In genomic region chr4:42568610-42569207, GRCh38 we compare ENCODE assay signal across 8 cellular contexts.
A peak's percentile ranks its signal among the peaks of the same experiment; 100 is the strongest.
DNase-seq lines count a peak whose midpoint lies in the region; ATAC-seq and TF ChIP-seq lines count a peak whose summit lies in the region.

No MANE protein-coding gene starts in this region.

- peak; percentile 65 to 67 for TF ChIP-seq CTCF in Caco-2 (IDR thresholded peaks at IDR 0.05; ENCODE audit: insufficient read depth in 1 of 2, low read depth in 1 of 2, low read length in 1 of 2, severe bottlenecking in 1 of 2, unreplicated experiment in 1 of 2)
- peak; percentile 84 for TF ChIP-seq CTCF in activated CD8-positive, alpha-beta T cell treated with anti-CD3 and anti-CD28 coated beads for 36 hours (IDR thresholded peaks at IDR 0.05)
- TF ChIP-seq CTCF in endothelial cell (IDR thresholded peaks at IDR 0.05; ENCODE audit: unreplicated experiment) = peak; percentile 75

- H3K36me3 Mint-ChIP-seq in Caco-2 (ENCODE audit: insufficient read depth, unreplicated experiment) = no peaks in the 10 kb centered on the region
- H3K36me3 Mint-ChIP-seq in activated CD8-positive, alpha-beta T cell treated with anti-CD3 and anti-CD28 coated beads for 36 hours (ENCODE audit: low read depth) = peaks cover 3% of the 10 kb centered on the region
- no peaks in the 10 kb centered on the region for H3K36me3 Mint-ChIP-seq in endothelial cell (ENCODE audit: low read depth, unreplicated experiment)
- H3K36me3 Mint-ChIP-seq in stimulated activated effector memory CD8-positive, alpha-beta T cell treated with anti-CD3 and anti-CD28 coated beads, Interleukin-12 subunit alpha, Interleukin-12 subunit beta, amount 100 ng/mL, for 72 hours = peaks cover 73% of the 10 kb centered on the region

- no peak overlapping the region for H3K27ac Mint-ChIP-seq in Caco-2 (ENCODE audit: unreplicated experiment)
- no peak overlapping the region for H3K27ac Mint-ChIP-seq in activated CD8-positive, alpha-beta T cell treated with anti-CD3 and anti-CD28 coated beads for 36 hours
- no peak overlapping the region for H3K27ac Mint-ChIP-seq in endothelial cell (ENCODE audit: unreplicated experiment)
- H3K27ac Mint-ChIP-seq in stimulated activated effector memory CD8-positive, alpha-beta T cell treated with anti-CD3 and anti-CD28 coated beads, Interleukin-12 subunit alpha, Interleukin-12 subunit beta, amount 100 ng/mL, for 72 hours = no peak overlapping the region

- no peaks in the 10 kb centered on the region; the same call in 1 of the 2 replicates for H3K4me1 ChIP-seq in Caco-2

- no peaks in the 10 kb centered on the region for H3K4me1 Mint-ChIP-seq in Caco-2 (ENCODE audit: low read depth, unreplicated experiment)
- H3K4me1 Mint-ChIP-seq in activated CD8-positive, alpha-beta T cell treated with anti-CD3 and anti-CD28 coated beads for 36 hours (ENCODE audit: low read depth) = no peaks in the 10 kb centered on the region
- no peaks in the 10 kb centered on the region for H3K4me1 Mint-ChIP-seq in endothelial cell (ENCODE audit: unreplicated experiment)
- no peaks in the 10 kb centered on the region for H3K4me1 Mint-ChIP-seq in stimulated activated effector memory CD8-positive, alpha-beta T cell treated with anti-CD3 and anti-CD28 coated beads, Interleukin-12 subunit alpha, Interleukin-12 subunit beta, amount 100 ng/mL, for 72 hours

- POLR2A ChIA-PET in Caco-2 (lab: Charles Lee) = no interaction called here
- POLR2A ChIA-PET in activated CD8-positive, alpha-beta T cell treated with anti-CD3 and anti-CD28 coated beads for 36 hours (lab: Charles Lee) = interaction anchor here (0.6 kb wide), 1 partner anchor 162 kb away, joined by 3 read pairs; no protein-coding TSS in a partner anchor

- H3K4me3 ChIP-seq in Caco-2 (ENCODE audit: low read depth, low read length) = no peak overlapping the region

- H3K9me3 Mint-ChIP-seq in Caco-2 (ENCODE audit: unreplicated experiment) (no peaks in the 10 kb centered on the region), endothelial cell (ENCODE audit: unreplicated experiment) (no peaks in the 10 kb centered on the region)
- H3K9me3 Mint-ChIP-seq in activated CD8-positive, alpha-beta T cell treated with anti-CD3 and anti-CD28 coated beads for 36 hours = no peaks in the 10 kb centered on the region
- no peaks in the 10 kb centered on the region for H3K9me3 Mint-ChIP-seq in stimulated activated effector memory CD8-positive, alpha-beta T cell treated with anti-CD3 and anti-CD28 coated beads, Interleukin-12 subunit alpha, Interleukin-12 subunit beta, amount 100 ng/mL, for 72 hours

- intact Hi-C loops in Caco-2 (cut with micrococcal nuclease; ENCODE audit: unreplicated experiment) = loop anchor here (1.0 to 2.0 kb wide), 6 partner anchors 89 to 396 kb away; partner anchors contain the start of gene ATP8A1
- intact Hi-C loops in activated CD8-positive, alpha-beta T cell treated with anti-CD3 and anti-CD28 coated beads for 36 hours (cut with micrococcal nuclease) = loop anchor here (2.0 to 5.0 kb wide), 2 partner anchors 184 to 296 kb away; no protein-coding TSS in a partner anchor

- H3K4me3 Mint-ChIP-seq in Caco-2 (ENCODE audit: unreplicated experiment) (no peak overlapping the region), endothelial cell (ENCODE audit: unreplicated experiment) (no peak overlapping the region)
- no peak overlapping the region for H3K4me3 Mint-ChIP-seq in activated CD8-positive, alpha-beta T cell treated with anti-CD3 and anti-CD28 coated beads for 36 hours
- H3K4me3 Mint-ChIP-seq in stimulated activated effector memory CD8-positive, alpha-beta T cell treated with anti-CD3 and anti-CD28 coated beads, Interleukin-12 subunit alpha, Interleukin-12 subunit beta, amount 100 ng/mL, for 72 hours = no peak overlapping the region

- BruUV-seq in Caco-2 (replicated peaks; lab: Mats Ljungman, UMichigan) = no TSS peak

- CTCF ChIA-PET in Caco-2 (lab: Charles Lee) = interaction anchor here (0.7 to 1.6 kb wide), 7 partner anchors 88 to 397 kb away, joined by 3 to 15 read pairs (median 5); partner anchors contain the start of gene ATP8A1
- CTCF ChIA-PET in activated CD8-positive, alpha-beta T cell treated with anti-CD3 and anti-CD28 coated beads for 36 hours (lab: Charles Lee) = interaction anchor here (0.5 to 4.0 kb wide), 45 partner anchors 8 to 299 kb away, joined by 3 to 19 read pairs (median 5); partner anchors contain the start of gene ATP8A1

- no peaks in the 10 kb centered on the region for H3K27me3 ChIP-seq in Caco-2 (replicated peaks; ENCODE audit: control insufficient read depth, insufficient read depth, low read length)

- DNase-seq in Caco-2 (peak; percentile 64 to 68), NCI-H774 (lab: John Stamatoyannopoulos, UW) (peak; percentile 51), endothelial cell (ENCODE audit: low spot score) (peak; percentile 75), mucosa of gallbladder (ENCODE audit: low spot score) (peak; percentile 77)
- peak; percentile 79 for DNase-seq in activated CD8-positive, alpha-beta T cell treated with anti-CD3 and anti-CD28 coated beads for 36 hours
- DNase-seq in stimulated activated effector memory CD8-positive, alpha-beta T cell treated with anti-CD3 and anti-CD28 coated beads, Interleukin-12 subunit alpha, Interleukin-12 subunit beta, amount 100 ng/mL, for 72 hours (ENCODE audit: low spot score in 2 of 2) = peak; percentile 38 to 64

- H3K27me3 Mint-ChIP-seq in Caco-2 (ENCODE audit: insufficient read depth, unreplicated experiment) (no peaks in the 10 kb centered on the region), endothelial cell (ENCODE audit: unreplicated experiment) (no peaks in the 10 kb centered on the region)
- no peaks in the 10 kb centered on the region for H3K27me3 Mint-ChIP-seq in activated CD8-positive, alpha-beta T cell treated with anti-CD3 and anti-CD28 coated beads for 36 hours

- H3K36me3 ChIP-seq in Caco-2 (ENCODE audit: control insufficient read depth, insufficient read depth, low read length) = no peaks in the 10 kb centered on the region

- ATAC-seq in GM19463 (IDR thresholded peaks at IDR 0.05; ENCODE audit: unreplicated experiment) (peak; percentile 96), HG03571 (IDR thresholded peaks at IDR 0.05; ENCODE audit: unreplicated experiment) (peak; percentile 91)
- ATAC-seq in activated CD8-positive, alpha-beta T cell treated with anti-CD3 and anti-CD28 coated beads for 36 hours = peak; percentile 92
- ATAC-seq in stimulated activated effector memory CD8-positive, alpha-beta T cell treated with anti-CD3 and anti-CD28 coated beads, Interleukin-12 subunit alpha, Interleukin-12 subunit beta, amount 100 ng/mL, for 72 hours = peak; percentile 89

- no peaks in the 10 kb centered on the region for H3K9me3 ChIP-seq in Caco-2
